Comparison of ENCODE assay signal across 17 cellular contexts in the genomic region with DNA sequence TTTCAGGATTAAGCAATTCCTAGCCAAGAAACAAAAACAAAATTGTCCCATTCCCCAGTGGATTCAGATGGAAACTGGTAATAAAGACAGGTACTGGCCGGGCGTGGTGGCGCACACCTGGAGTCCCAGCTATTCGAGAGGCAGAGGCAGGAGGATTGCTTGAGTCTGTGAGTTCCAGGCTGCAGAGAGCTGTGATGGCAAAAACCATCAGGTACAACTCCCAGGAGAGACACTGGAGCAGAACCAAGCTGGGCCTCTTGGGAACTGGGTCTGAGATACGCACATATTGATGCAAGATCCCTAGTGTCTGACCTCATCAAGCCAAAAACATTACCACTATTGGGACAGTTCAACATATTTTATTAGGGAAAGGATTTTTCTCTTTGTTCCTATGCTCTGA.
"Had no signal": no experiment of that assay in that cellular context is flagged by ENCODE, and none has a peak within 500 bp of the region (broad histone marks: within the 10 kb centered on the region; RNA-seq: fewer than 3 reads in every experiment).

No MANE protein-coding gene starts in this region.

- H3K36me3 Mint-ChIP-seq: immature natural killer cell; naive thymus-derived CD8-positive, alpha-beta T cell had no signal

- H3K27ac Mint-ChIP-seq: immature natural killer cell; naive thymus-derived CD8-positive, alpha-beta T cell had no signal

- H3K4me3 Mint-ChIP-seq: immature natural killer cell; naive thymus-derived CD8-positive, alpha-beta T cell had no signal

- H3K4me1 ChIP-seq: colonic mucosa had no signal

- H3K27ac ChIP-seq: breast epithelium, colonic mucosa, neutrophil, thoracic aorta, transverse colon had no signal

- H3K36me3 ChIP-seq: breast epithelium, colonic mucosa, thoracic aorta, transverse colon had no signal

- H3K4me1 Mint-ChIP-seq: immature natural killer cell; naive thymus-derived CD8-positive, alpha-beta T cell had no signal

- FAIRE-seq: keratinocyte, small intestine had no signal

- H3K9me3 Mint-ChIP-seq: immature natural killer cell; naive thymus-derived CD8-positive, alpha-beta T cell had no signal

- H3K27me3 ChIP-seq: breast epithelium, colonic mucosa, neutrophil, transverse colon had no signal

- H3K9me3 ChIP-seq: breast epithelium, colonic mucosa, mucosa of descending colon, neutrophil, thoracic aorta, transverse colon had no signal

- H3K27me3 Mint-ChIP-seq: naive thymus-derived CD8-positive, alpha-beta T cell had no signal

- ATAC-seq: esophagus mucosa; left colon; mucosa of descending colon; naive thymus-derived CD8-positive, alpha-beta T cell; stimulated activated naive CD8-positive, alpha-beta T cell treated with anti-CD3 and anti-CD28 coated beads, Interleukin-15, Interleukin-2, amounts not matched to agents 100 U/mL and 50 U/mL, for 24 hours had no signal

- DNase-seq: central memory CD4-positive, alpha-beta T cell; colonic mucosa; effector CD8-positive, alpha-beta T cell; foreskin fibroblast; immature natural killer cell; left colon; mucosa of descending colon; naive thymus-derived CD8-positive, alpha-beta T cell; small intestine; stimulated activated CD4-positive, alpha-beta T cell treated with anti-CD3 and anti-CD28 coated beads, Interleukin-12 subunit alpha, Interleukin-12 subunit beta, amount 100 ng/mL, for 4 hours; stimulated activated naive CD8-positive, alpha-beta T cell treated with anti-CD3 and anti-CD28 coated beads, Interleukin-15, Interleukin-2, amounts not matched to agents 100 U/mL and 50 U/mL, for 24 hours; transverse colon had no signal

- H3K4me3 ChIP-seq: breast epithelium, colonic mucosa, mucosa of descending colon, thoracic aorta, transverse colon had no signal
